12 cellular contexts compared by ENCODE assay signal in genomic region chr9:127925959-127926949, GRCh38. TPM values are rescaled to one million over a fixed set of nuclear protein-coding genes. Genes with fewer than 3 reads are reported as not detected.
DNase-seq lines count a peak whose midpoint lies in the region; ATAC-seq, FAIRE-seq and TF ChIP-seq lines count a peak whose summit lies in the region.
"Had no signal": no experiment of that assay in that cellular context is flagged by ENCODE, and none has a peak within 500 bp of the region (broad histone marks: within the 10 kb centered on the region; RNA-seq: fewer than 3 reads in every experiment).

No MANE protein-coding gene starts in this region.

- H4K20me1 ChIP-seq in HepG2 (ENCODE audit: insufficient read depth, low read length) (no peaks in the 10 kb centered on the region), hepatocyte (ENCODE audit: insufficient read depth, poor library complexity, severe bottlenecking) (no peaks in the 10 kb centered on the region)

- no peak overlapping the region for H3K4me2 ChIP-seq in HepG2 (ENCODE audit: low read depth, low read length)
- peak overlapping the region; percentile 94 for H3K4me2 ChIP-seq in hepatocyte

- 55% methylated on average over 6 of the region's 15 CpGs for WGBS in HepG2 (ENCODE audit: low lambda C conversion rate)
- WGBS in right lobe of liver (ENCODE audit: insufficient coverage, low coverage, low lambda C conversion rate, missing lambda C conversion rate) = 57% methylated on average over 7 of the region's 15 CpGs
- 54% methylated on average over 15 of the region's 15 CpGs for WGBS in hepatocyte (ENCODE audit: low lambda C conversion rate, missing lambda C conversion rate)

- no peak overlapping the region for H3K4me3 ChIP-seq in HepG2 (replicated peaks in 1 of 3; ENCODE audit: insufficient read depth in 1 of 3, low read depth in 2 of 3, low read length in 3 of 3)
- H3K4me3 ChIP-seq in right lobe of liver = no peak overlapping the region
- H3K4me3 ChIP-seq in hepatocyte = no peak overlapping the region
- peak overlapping the region; percentile 43 for H3K4me3 ChIP-seq in upper lobe of right lung
- H3K4me3 ChIP-seq: mucosa of descending colon, SJCRH30 had no signal

- H3K9me3 ChIP-seq in HepG2 (ENCODE audit: low read length) = no peaks in the 10 kb centered on the region
- no peaks in the 10 kb centered on the region for H3K9me3 ChIP-seq in right lobe of liver
- no peaks in the 10 kb centered on the region for H3K9me3 ChIP-seq in hepatocyte (ENCODE audit: low read depth)
- H3K9me3 ChIP-seq in upper lobe of right lung = no peaks in the 10 kb centered on the region
- H3K9me3 ChIP-seq: mucosa of descending colon, SJCRH30 had no signal

- POLR2A ChIA-PET in HepG2 (lab: Yijun Ruan, JAX) = no interaction called here

- H3K79me2 ChIP-seq in HepG2 (ENCODE audit: insufficient read depth, low read length) = no peaks in the 10 kb centered on the region
- H3K79me2 ChIP-seq in hepatocyte = no peaks in the 10 kb centered on the region

- peaks cover 33% of the 10 kb centered on the region for H3K4me1 ChIP-seq in HepG2 (ENCODE audit: insufficient read depth, low read length)
- H3K4me1 ChIP-seq in right lobe of liver = peaks cover 0 to 12% (median 6%) of the 10 kb centered on the region in 4 donors
- peaks cover 21% of the 10 kb centered on the region for H3K4me1 ChIP-seq in hepatocyte (ENCODE audit: insufficient read depth)
- peaks cover 32% of the 10 kb centered on the region for H3K4me1 ChIP-seq in upper lobe of right lung

- TF ChIP-seq POLR2A in HepG2 (IDR thresholded peaks at IDR 0.05; ENCODE audit: insufficient read depth in 1 of 2, low read depth in 2 of 2, low read length in 2 of 2) (no peak), right lobe of liver (IDR thresholded peaks at IDR 0.05) (no peak)

- H3K27me3 ChIP-seq in HepG2 (ENCODE audit: control insufficient read depth in 1 of 2, insufficient read depth in 2 of 2, low read length in 2 of 2) (peaks cover 0 to 38% of the 10 kb centered on the region in 2 experiments), right lobe of liver (peaks cover 0 to 9% of the 10 kb centered on the region in 2 donors), hepatocyte (peaks cover 46% of the 10 kb centered on the region), upper lobe of right lung (peaks cover 11% of the 10 kb centered on the region)

- no peak for ATAC-seq in HepG2
- ATAC-seq in right lobe of liver = no peak
- ATAC-seq in upper lobe of right lung = no peak

- no peaks in the 10 kb centered on the region for H3K9me2 ChIP-seq in hepatocyte (replicated peaks; ENCODE audit: insufficient read depth)

- H3K36me3 ChIP-seq in HepG2 (replicated peaks in 1 of 2; ENCODE audit: control insufficient read depth in 1 of 2, insufficient read depth in 2 of 2, low read length in 2 of 2) = no peaks in the 10 kb centered on the region
- no peaks in the 10 kb centered on the region for H3K36me3 ChIP-seq in right lobe of liver
- no peaks in the 10 kb centered on the region for H3K36me3 ChIP-seq in hepatocyte (replicated peaks; ENCODE audit: insufficient read depth, low read depth)
- H3K36me3 ChIP-seq in upper lobe of right lung = no peaks in the 10 kb centered on the region
- H3K36me3 ChIP-seq: SJCRH30 had no signal

- intact Hi-C loops in HepG2 (cut with micrococcal nuclease; ENCODE audit: unreplicated experiment) = no loop called here
- intact Hi-C loops in right lobe of liver (cut with DNase I) = loop anchor here (10.0 kb wide), 2 partner anchors 331 to 421 kb away; no protein-coding TSS in a partner anchor
- intact Hi-C loops in upper lobe of right lung (cut with DNase I) = loop anchor here (10.0 kb wide), 1 partner anchor 191 kb away; the partner anchor contains the start of gene TOR2A

- H2AFZ ChIP-seq in HepG2 (ENCODE audit: low read length) = no peak overlapping the region
- H2AFZ ChIP-seq in hepatocyte = peak overlapping the region; percentile 76

- TF ChIP-seq RAD21 in HepG2 (CRISPR knock-in tag; IDR thresholded peaks at IDR 0.05) = no peak

- no peak for TF ChIP-seq EP300 in HepG2 (IDR thresholded peaks at IDR 0.05; ENCODE audit: low read depth in 2 of 2, low read length in 2 of 2)
- TF ChIP-seq EP300 in HepG2 (CRISPR knock-in tag; IDR thresholded peaks at IDR 0.05; ENCODE audit: borderline replicate concordance) = no peak

- TF ChIP-seq CTCF in HepG2 (CRISPR knock-in tag; IDR thresholded peaks at IDR 0.05) (no peak), right lobe of liver (IDR thresholded peaks at IDR 0.05) (no peak), hepatocyte (IDR thresholded peaks at IDR 0.05; ENCODE audit: poor library complexity) (no peak), upper lobe of right lung (IDR thresholded peaks at IDR 0.05) (no peak)

- CTCF ChIA-PET in HepG2 (lab: Yijun Ruan, JAX; ENCODE audit: low intra/inter-chr PET ratio, low total read pairs) = no interaction called here

- no peak overlapping the region for H3K9ac ChIP-seq in HepG2 (ENCODE audit: insufficient read depth, low read depth, low read length)

- H3K27ac ChIP-seq in HepG2 (ENCODE audit: extremely low read length, insufficient read depth, low read length) = no peak overlapping the region
- no peak overlapping the region for H3K27ac ChIP-seq in right lobe of liver
- H3K27ac ChIP-seq in hepatocyte = no peak overlapping the region
- no peak overlapping the region for H3K27ac ChIP-seq in upper lobe of right lung
- H3K27ac ChIP-seq: SJCRH30 had no signal

- in situ Hi-C loops in HepG2 (cut with HindIII; ENCODE audit: extremely low pct_ligation_motif_present, low pct_unique_long_range_greater_than_20kb) = loop anchor here (5.0 to 10.0 kb wide), 2 partner anchors 329 to 421 kb away; no protein-coding TSS in a partner anchor

- FAIRE-seq in HepG2 (lab: Jason Lieb, UNC) = no peak
- FAIRE-seq: endometrium had no signal

- DNase-seq in HepG2 (ENCODE audit: low spot score) (no peak), right lobe of liver (no peak), hepatocyte (ENCODE audit: low spot score) (no peak), upper lobe of right lung (no peak), NCI-H1105 treated with DMSO at 0.1 percent for 48 hours (lab: John Stamatoyannopoulos, UW) (no peak), T-helper 2 cell (no peak)
- DNase-seq: activated CD8-positive, alpha-beta memory T cell treated with anti-CD3 and anti-CD28 coated beads, Interleukin-2, amount 50 U/mL, for 4 hours; GOT3; NCI-H2081; SJCRH30 had no signal

- no TSS peak for BruUV-seq in HepG2 (replicated peaks; lab: Mats Ljungman, UMichigan)

RNA-seq across cellular contexts. Expression of gene PIP5KL1, which starts 4.3 kb away (rescaled TPM):
- total RNA-seq in HepG2 (2016; rRNA removed; fragmentation: Illumina TruSeq; extraction: Trizol) (0.20 TPM in 1 of 2 replicates, not detected in the other), right lobe of liver (under 1 TPM in 3 of 6 experiments, not detected in 3; 0.58 to 0.81 (median 0.70) TPM), hepatocyte (1.6 and 3.7 TPM in 2 replicates), upper lobe of right lung (3.5 TPM)
- total RNA-seq in HepG2 (2016; cell fraction: cytosol; rRNA removed; fragmentation: Illumina TruSeq; extraction: Trizol; ENCODE audit: low read depth) = 0.51 TPM in 1 of 2 replicates, not detected in the other
- 0.15 TPM in 1 of 2 replicates, not detected in the other for total RNA-seq in HepG2 (2016; cell fraction: insoluble cytoplasmic fraction; rRNA removed; fragmentation: Illumina TruSeq; extraction: Trizol)
- total RNA-seq in HepG2 (2016; cell fraction: membrane; rRNA removed; fragmentation: Illumina TruSeq; extraction: Trizol) = not detected in 2 replicates
- total RNA-seq in HepG2 (2016; cell fraction: nucleus; rRNA removed; fragmentation: Illumina TruSeq; extraction: Trizol) = 0.56 TPM in 1 of 2 replicates, not detected in the other
- polyA plus RNA-seq in HepG2 (2011; rRNA removed) (0.44 and 0.49 TPM in 2 replicates), hepatocyte (1.4 and 2.5 TPM in 2 replicates)
- 0.17 and 0.32 TPM in 2 replicates for polyA plus RNA-seq in HepG2 (2011; cell fraction: cytosol; rRNA removed)
- 5.3 and 9.9 TPM in 2 replicates for polyA plus RNA-seq in HepG2 (2011; cell fraction: nucleus; rRNA removed)
- polyA plus RNA-seq in HepG2 (2012) = 0.32 and 0.67 TPM in 2 replicates
- polyA plus RNA-seq in HepG2 (2016; cell fraction: cytosol; fragmentation: Illumina TruSeq; extraction: Trizol; ENCODE audit: low read depth) = 0.24 TPM in 1 of 2 replicates, not detected in the other
- polyA plus RNA-seq in HepG2 (2016; cell fraction: insoluble cytoplasmic fraction; fragmentation: Illumina TruSeq; extraction: Trizol; ENCODE audit: low read depth) = not detected in 2 replicates
- not detected in 2 replicates for polyA plus RNA-seq in HepG2 (2016; cell fraction: membrane; fragmentation: Illumina TruSeq; extraction: Trizol; ENCODE audit: low read depth)
- polyA plus RNA-seq in HepG2 (2016; cell fraction: nucleus; fragmentation: Illumina TruSeq; extraction: Trizol; ENCODE audit: insufficient read depth, low read depth) = 1.1 TPM in 1 of 2 replicates, not detected in the other
- polyA minus RNA-seq in HepG2 (2011; rRNA and poly(A)+ RNA removed; ENCODE audit: low replicate concordance) = 0.72 and 1.4 TPM in 2 replicates
- 0.88 TPM in 1 of 2 replicates, not detected in the other for polyA minus RNA-seq in HepG2 (2011; cell fraction: cytosol; rRNA and poly(A)+ RNA removed)
- 1.3 and 2.2 TPM in 2 replicates for polyA minus RNA-seq in HepG2 (2011; cell fraction: nucleus; rRNA and poly(A)+ RNA removed)

RNA-seq across cellular contexts. Expression of gene ST6GALNAC4, which starts 9.4 kb away (rescaled TPM):
- total RNA-seq in HepG2 (2016; rRNA removed; fragmentation: Illumina TruSeq; extraction: Trizol) (14.8 and 18.8 TPM in 2 replicates), right lobe of liver (10 to 100 TPM in 3 of 6 experiments, 1 to 10 TPM in 3; 3.2 to 23.8 (median 11.2) TPM), hepatocyte (13.2 and 14.6 TPM in 2 replicates), upper lobe of right lung (58.8 TPM)
- 35.6 and 43.0 TPM in 2 replicates for total RNA-seq in HepG2 (2016; cell fraction: cytosol; rRNA removed; fragmentation: Illumina TruSeq; extraction: Trizol; ENCODE audit: low read depth)
- 13.0 and 19.7 TPM in 2 replicates for total RNA-seq in HepG2 (2016; cell fraction: insoluble cytoplasmic fraction; rRNA removed; fragmentation: Illumina TruSeq; extraction: Trizol)
- 47.7 and 65.6 TPM in 2 replicates for total RNA-seq in HepG2 (2016; cell fraction: membrane; rRNA removed; fragmentation: Illumina TruSeq; extraction: Trizol)
- total RNA-seq in HepG2 (2016; cell fraction: nucleus; rRNA removed; fragmentation: Illumina TruSeq; extraction: Trizol) = 12.8 and 17.5 TPM in 2 replicates
- polyA plus RNA-seq in HepG2 (2011; rRNA removed) (27.7 and 36.4 TPM in 2 replicates), hepatocyte (14.3 and 15.2 TPM in 2 replicates)
- 26.2 and 47.9 TPM in 2 replicates for polyA plus RNA-seq in HepG2 (2011; cell fraction: cytosol; rRNA removed)
- polyA plus RNA-seq in HepG2 (2011; cell fraction: nucleus; rRNA removed) = 41.2 and 43.3 TPM in 2 replicates
- 14.8 and 21.6 TPM in 2 replicates for polyA plus RNA-seq in HepG2 (2012)
- 55.5 and 75.3 TPM in 2 replicates for polyA plus RNA-seq in HepG2 (2016; cell fraction: cytosol; fragmentation: Illumina TruSeq; extraction: Trizol; ENCODE audit: low read depth)
- 20.6 and 23.9 TPM in 2 replicates for polyA plus RNA-seq in HepG2 (2016; cell fraction: insoluble cytoplasmic fraction; fragmentation: Illumina TruSeq; extraction: Trizol; ENCODE audit: low read depth)
- polyA plus RNA-seq in HepG2 (2016; cell fraction: membrane; fragmentation: Illumina TruSeq; extraction: Trizol; ENCODE audit: low read depth) = 69.4 and 78.8 TPM in 2 replicates
- 25.2 and 32.3 TPM in 2 replicates for polyA plus RNA-seq in HepG2 (2016; cell fraction: nucleus; fragmentation: Illumina TruSeq; extraction: Trizol; ENCODE audit: insufficient read depth, low read depth)
- 74.4 and 118 TPM in 2 replicates for polyA minus RNA-seq in HepG2 (2011; rRNA and poly(A)+ RNA removed; ENCODE audit: low replicate concordance)
- 40.0 and 42.1 TPM in 2 replicates for polyA minus RNA-seq in HepG2 (2011; cell fraction: cytosol; rRNA and poly(A)+ RNA removed)
- polyA minus RNA-seq in HepG2 (2011; cell fraction: nucleus; rRNA and poly(A)+ RNA removed) = 15.6 and 17.8 TPM in 2 replicates

RNA-seq across cellular contexts. Expression of gene DPM2, which starts 11.4 kb away (rescaled TPM):
- total RNA-seq in HepG2 (2016; rRNA removed; fragmentation: Illumina TruSeq; extraction: Trizol) (17.5 and 24.8 TPM in 2 replicates), right lobe of liver (10 to 100 TPM; 10.6 to 19.1 (median 13.9) TPM), hepatocyte (19.2 and 22.4 TPM in 2 replicates), upper lobe of right lung (37.1 TPM)
- total RNA-seq in HepG2 (2016; cell fraction: cytosol; rRNA removed; fragmentation: Illumina TruSeq; extraction: Trizol; ENCODE audit: low read depth) = 20.0 and 27.3 TPM in 2 replicates
- total RNA-seq in HepG2 (2016; cell fraction: insoluble cytoplasmic fraction; rRNA removed; fragmentation: Illumina TruSeq; extraction: Trizol) = 14.9 and 23.0 TPM in 2 replicates
- 31.4 and 35.9 TPM in 2 replicates for total RNA-seq in HepG2 (2016; cell fraction: membrane; rRNA removed; fragmentation: Illumina TruSeq; extraction: Trizol)
- 18.6 and 22.0 TPM in 2 replicates for total RNA-seq in HepG2 (2016; cell fraction: nucleus; rRNA removed; fragmentation: Illumina TruSeq; extraction: Trizol)
- polyA plus RNA-seq in HepG2 (2011; rRNA removed) (35.3 and 38.6 TPM in 2 replicates), hepatocyte (57.1 and 61.9 TPM in 2 replicates)
- 30.5 and 35.2 TPM in 2 replicates for polyA plus RNA-seq in HepG2 (2011; cell fraction: cytosol; rRNA removed)
- 36.6 and 37.4 TPM in 2 replicates for polyA plus RNA-seq in HepG2 (2011; cell fraction: nucleus; rRNA removed)
- 21.4 and 25.3 TPM in 2 replicates for polyA plus RNA-seq in HepG2 (2012)
- polyA plus RNA-seq in HepG2 (2016; cell fraction: cytosol; fragmentation: Illumina TruSeq; extraction: Trizol; ENCODE audit: low read depth) = 32.5 and 40.9 TPM in 2 replicates
- polyA plus RNA-seq in HepG2 (2016; cell fraction: insoluble cytoplasmic fraction; fragmentation: Illumina TruSeq; extraction: Trizol; ENCODE audit: low read depth) = 30.7 and 34.8 TPM in 2 replicates
- polyA plus RNA-seq in HepG2 (2016; cell fraction: membrane; fragmentation: Illumina TruSeq; extraction: Trizol; ENCODE audit: low read depth) = 49.8 and 53.8 TPM in 2 replicates
- 49.9 and 52.5 TPM in 2 replicates for polyA plus RNA-seq in HepG2 (2016; cell fraction: nucleus; fragmentation: Illumina TruSeq; extraction: Trizol; ENCODE audit: insufficient read depth, low read depth)
- 68.5 and 193 TPM in 2 replicates for polyA minus RNA-seq in HepG2 (2011; rRNA and poly(A)+ RNA removed; ENCODE audit: low replicate concordance)
- 12.9 and 15.4 TPM in 2 replicates for polyA minus RNA-seq in HepG2 (2011; cell fraction: cytosol; rRNA and poly(A)+ RNA removed)
- 34.8 and 35.4 TPM in 2 replicates for polyA minus RNA-seq in HepG2 (2011; cell fraction: nucleus; rRNA and poly(A)+ RNA removed)

RNA-seq across cellular contexts. Expression of gene ST6GALNAC6, which starts 26.9 kb away (rescaled TPM):
- total RNA-seq in HepG2 (2016; rRNA removed; fragmentation: Illumina TruSeq; extraction: Trizol) (16.7 and 18.5 TPM in 2 replicates), right lobe of liver (10 to 100 TPM; 22.5 to 40.3 (median 29.8) TPM), hepatocyte (31.8 and 37.3 TPM in 2 replicates), upper lobe of right lung (94.7 TPM)
- 13.5 and 13.9 TPM in 2 replicates for total RNA-seq in HepG2 (2016; cell fraction: cytosol; rRNA removed; fragmentation: Illumina TruSeq; extraction: Trizol; ENCODE audit: low read depth)
- total RNA-seq in HepG2 (2016; cell fraction: insoluble cytoplasmic fraction; rRNA removed; fragmentation: Illumina TruSeq; extraction: Trizol) = 11.7 and 18.2 TPM in 2 replicates
- 42.0 and 46.1 TPM in 2 replicates for total RNA-seq in HepG2 (2016; cell fraction: membrane; rRNA removed; fragmentation: Illumina TruSeq; extraction: Trizol)
- 13.4 and 15.1 TPM in 2 replicates for total RNA-seq in HepG2 (2016; cell fraction: nucleus; rRNA removed; fragmentation: Illumina TruSeq; extraction: Trizol)
- polyA plus RNA-seq in HepG2 (2011; rRNA removed) (65.4 and 103 TPM in 2 replicates), hepatocyte (47.7 and 61.2 TPM in 2 replicates)
- 63.0 and 69.3 TPM in 2 replicates for polyA plus RNA-seq in HepG2 (2011; cell fraction: cytosol; rRNA removed)
- 134 and 138 TPM in 2 replicates for polyA plus RNA-seq in HepG2 (2011; cell fraction: nucleus; rRNA removed)
- polyA plus RNA-seq in HepG2 (2012) = 36.1 and 53.0 TPM in 2 replicates
- 33.4 and 37.1 TPM in 2 replicates for polyA plus RNA-seq in HepG2 (2016; cell fraction: cytosol; fragmentation: Illumina TruSeq; extraction: Trizol; ENCODE audit: low read depth)
- polyA plus RNA-seq in HepG2 (2016; cell fraction: insoluble cytoplasmic fraction; fragmentation: Illumina TruSeq; extraction: Trizol; ENCODE audit: low read depth) = 18.0 and 19.3 TPM in 2 replicates
- polyA plus RNA-seq in HepG2 (2016; cell fraction: membrane; fragmentation: Illumina TruSeq; extraction: Trizol; ENCODE audit: low read depth) = 54.8 and 59.0 TPM in 2 replicates
- 32.9 and 35.5 TPM in 2 replicates for polyA plus RNA-seq in HepG2 (2016; cell fraction: nucleus; fragmentation: Illumina TruSeq; extraction: Trizol; ENCODE audit: insufficient read depth, low read depth)
- 41.6 and 91.9 TPM in 2 replicates for polyA minus RNA-seq in HepG2 (2011; rRNA and poly(A)+ RNA removed; ENCODE audit: low replicate concordance)
- 15.4 and 21.1 TPM in 2 replicates for polyA minus RNA-seq in HepG2 (2011; cell fraction: cytosol; rRNA and poly(A)+ RNA removed)
- 22.4 and 22.6 TPM in 2 replicates for polyA minus RNA-seq in HepG2 (2011; cell fraction: nucleus; rRNA and poly(A)+ RNA removed)

RNA-seq across cellular contexts. Expression of gene AK1, which starts 48.8 kb away (rescaled TPM):
- total RNA-seq in HepG2 (2016; rRNA removed; fragmentation: Illumina TruSeq; extraction: Trizol) (25.7 and 32.8 TPM in 2 replicates), right lobe of liver (10 to 100 TPM; 31.4 to 78.6 (median 51.7) TPM), hepatocyte (28.3 and 39.8 TPM in 2 replicates), upper lobe of right lung (158 TPM)
- 12.5 and 17.4 TPM in 2 replicates for total RNA-seq in HepG2 (2016; cell fraction: cytosol; rRNA removed; fragmentation: Illumina TruSeq; extraction: Trizol; ENCODE audit: low read depth)
- 27.8 and 33.7 TPM in 2 replicates for total RNA-seq in HepG2 (2016; cell fraction: insoluble cytoplasmic fraction; rRNA removed; fragmentation: Illumina TruSeq; extraction: Trizol)
- 18.2 and 19.8 TPM in 2 replicates for total RNA-seq in HepG2 (2016; cell fraction: membrane; rRNA removed; fragmentation: Illumina TruSeq; extraction: Trizol)
- total RNA-seq in HepG2 (2016; cell fraction: nucleus; rRNA removed; fragmentation: Illumina TruSeq; extraction: Trizol) = 13.7 and 15.3 TPM in 2 replicates
- polyA plus RNA-seq in HepG2 (2011; rRNA removed) (19.1 and 28.5 TPM in 2 replicates), hepatocyte (85.9 and 91.3 TPM in 2 replicates)
- polyA plus RNA-seq in HepG2 (2011; cell fraction: cytosol; rRNA removed) = 29.9 and 38.0 TPM in 2 replicates
- polyA plus RNA-seq in HepG2 (2011; cell fraction: nucleus; rRNA removed) = 34.1 and 55.6 TPM in 2 replicates
- 17.5 and 23.3 TPM in 2 replicates for polyA plus RNA-seq in HepG2 (2012)
- polyA plus RNA-seq in HepG2 (2016; cell fraction: cytosol; fragmentation: Illumina TruSeq; extraction: Trizol; ENCODE audit: low read depth) = 28.9 and 48.9 TPM in 2 replicates
- 44.7 and 50.7 TPM in 2 replicates for polyA plus RNA-seq in HepG2 (2016; cell fraction: insoluble cytoplasmic fraction; fragmentation: Illumina TruSeq; extraction: Trizol; ENCODE audit: low read depth)
- 31.6 and 41.6 TPM in 2 replicates for polyA plus RNA-seq in HepG2 (2016; cell fraction: membrane; fragmentation: Illumina TruSeq; extraction: Trizol; ENCODE audit: low read depth)
- polyA plus RNA-seq in HepG2 (2016; cell fraction: nucleus; fragmentation: Illumina TruSeq; extraction: Trizol; ENCODE audit: insufficient read depth, low read depth) = 39.2 and 40.7 TPM in 2 replicates
- polyA minus RNA-seq in HepG2 (2011; rRNA and poly(A)+ RNA removed; ENCODE audit: low replicate concordance) = 3.6 and 45.8 TPM in 2 replicates
- polyA minus RNA-seq in HepG2 (2011; cell fraction: cytosol; rRNA and poly(A)+ RNA removed) = 3.8 and 5.4 TPM in 2 replicates
- polyA minus RNA-seq in HepG2 (2011; cell fraction: nucleus; rRNA and poly(A)+ RNA removed) = 1.7 and 4.1 TPM in 2 replicates
